Comparison of ENCODE assay signal across 8 cellular contexts in the genomic region with DNA sequence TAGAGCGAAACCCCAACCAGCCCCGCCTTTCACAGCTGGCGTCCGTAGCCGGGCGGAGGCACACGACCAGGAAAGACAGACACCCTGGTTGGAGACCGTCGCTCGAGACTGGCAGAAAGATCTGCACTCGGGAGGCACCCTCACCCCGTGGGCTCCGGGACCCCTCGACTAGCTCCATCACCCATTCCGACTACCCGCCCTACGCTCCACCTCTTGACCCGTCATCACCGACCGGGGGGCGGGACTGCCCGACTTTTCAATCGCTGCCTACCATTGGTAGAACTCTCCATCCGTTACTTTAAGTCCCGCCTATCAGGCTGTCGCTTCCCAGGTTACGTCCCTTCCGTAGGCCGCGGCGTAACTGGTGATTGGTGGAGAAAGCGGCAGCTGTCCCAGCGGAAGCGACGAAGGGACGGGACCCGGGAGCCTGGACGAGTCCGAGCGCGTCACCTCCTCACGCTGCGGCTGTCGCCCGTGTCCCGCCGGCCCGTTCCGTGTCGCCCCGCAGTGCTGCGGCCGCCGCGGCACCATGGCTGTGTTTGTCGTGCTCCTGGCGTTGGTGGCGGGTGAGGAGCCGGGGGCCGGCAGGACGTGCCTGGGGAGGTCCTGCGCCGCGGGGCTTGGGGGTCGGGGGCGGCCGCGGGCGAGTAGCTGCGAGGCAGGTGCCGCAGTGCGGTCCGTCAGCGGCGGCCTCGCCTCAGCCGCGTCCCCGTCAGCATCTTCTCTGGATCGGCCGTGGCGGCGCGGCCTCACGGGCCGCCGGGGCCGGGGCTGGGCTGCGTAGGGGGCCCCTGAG. TPM values are rescaled to one million over a fixed set of nuclear protein-coding genes. Genes with fewer than 3 reads are reported as not detected.
DNase-seq lines count a peak whose midpoint lies in the region; ATAC-seq and TF ChIP-seq lines count a peak whose summit lies in the region.

A gene with protein sequence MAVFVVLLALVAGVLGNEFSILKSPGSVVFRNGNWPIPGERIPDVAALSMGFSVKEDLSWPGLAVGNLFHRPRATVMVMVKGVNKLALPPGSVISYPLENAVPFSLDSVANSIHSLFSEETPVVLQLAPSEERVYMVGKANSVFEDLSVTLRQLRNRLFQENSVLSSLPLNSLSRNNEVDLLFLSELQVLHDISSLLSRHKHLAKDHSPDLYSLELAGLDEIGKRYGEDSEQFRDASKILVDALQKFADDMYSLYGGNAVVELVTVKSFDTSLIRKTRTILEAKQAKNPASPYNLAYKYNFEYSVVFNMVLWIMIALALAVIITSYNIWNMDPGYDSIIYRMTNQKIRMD (plus strand): TSS at position 434 of the 796 bp plus-strand sequence. CDS start 96 bp downstream, at position 530.

- no peaks in the 10 kb centered on the region for H3K36me3 ChIP-seq in spleen

- TF ChIP-seq CTCF in spleen (IDR thresholded peaks at IDR 0.05 in 8 of 11, conservative IDR thresholded peaks at IDR 0.05 in 3 of 11), result no peak

- H3K4me3 ChIP-seq in spleen, result peak within 1 kb of the TSS; percentile 60 to 86 (median 65)

- intact Hi-C loops in spleen (cut with DNase I; ENCODE audit: low total_unique reads), result no loop called here

- H3K4me1 ChIP-seq in spleen, result peaks cover 7 to 29% (median 18%) of the 10 kb centered on the region in 6 donors

- WGBS in spleen, 5 donors, result 0 to 50% (median 1%) methylated on average over 2 to 89 of the region's 89 CpGs

- in situ Hi-C loops in GM18951 (cut with MboI; ENCODE audit: low sequenced_read_pairs, unreplicated experiment), result no loop called here

- TF ChIP-seq POLR2A in GM18951 (IDR thresholded peaks at IDR 0.05; ENCODE audit: extremely low read depth, insufficient read depth, insufficient read length), result peak; percentile 74
- TF ChIP-seq POLR2A in spleen (IDR thresholded peaks at IDR 0.05), result peak in 2 of 3 donors; percentile 21 to 73

- DNase-seq in AG08395 (ENCODE audit: low spot score) (peak; percentile 94), NCI-H345 (lab: John Stamatoyannopoulos, UW) (peak; percentile 97), inferior parietal cortex (ENCODE audit: extremely low spot score) (peak; percentile 92), spleen (peak; percentile 95)
- DNase-seq in activated CD4-positive, CD25-positive, alpha-beta regulatory T cell (lab: John Stamatoyannopoulos, UW), result peak; percentile 65 to 77 (median 74)
- peak; percentile 87 for DNase-seq in central memory CD4-positive, alpha-beta T cell

- no peaks in the 10 kb centered on the region for H3K9me3 ChIP-seq in spleen

- H3K27ac ChIP-seq in spleen, result peak within 1 kb of the TSS; percentile 66 to 97 (median 93)

- peaks cover 0 to 12% (median 0%) of the 10 kb centered on the region in 7 donors for H3K27me3 ChIP-seq in spleen (replicated peaks in 1 of 7)

- ATAC-seq in HG03196 (IDR thresholded peaks at IDR 0.05; ENCODE audit: unreplicated experiment), result peak; percentile 95

RNA-seq across cellular contexts. Expression of the gene that starts here (rescaled TPM):
- total RNA-seq in spleen, result 100 to 1,000 TPM in 3 of 7 donors, 10 to 100 TPM in 4; 75.8 to 130 (median 98.1) TPM
- 10 to 100 TPM; 36.9 to 59.6 (median 50.7) TPM for polyA plus RNA-seq in spleen

Comparison
In these comparisons a context has a peak if more than half of its experiments do, and no peak if none do; other contexts are left out.
1. Peak in every context shown above with its lines: DNase-seq, ATAC-seq, H3K4me3 ChIP-seq and H3K27ac ChIP-seq.